In genomic region chr10:131930150-131930549, GRCh38 we compare ENCODE assay signal across 18 cellular contexts. TPM values are rescaled to one million over a fixed set of nuclear protein-coding genes. Genes with fewer than 3 reads are reported as not detected.
A peak's percentile ranks its signal among the peaks of the same experiment; 100 is the strongest.
DNase-seq lines count a peak whose midpoint lies in the region; ATAC-seq lines count a peak whose summit lies in the region.
"Had no signal": no experiment of that assay in that cellular context is flagged by ENCODE, and none has a peak within 500 bp of the region (broad histone marks: within the 10 kb centered on the region; RNA-seq: fewer than 3 reads in every experiment).

No MANE protein-coding gene starts in this region.

- H3K23ac ChIP-seq in mesenchymal stem cell (ENCODE audit: low read length in 2 of 2): no peak overlapping the region

- no peak overlapping the region for H2BK120ac ChIP-seq in mesenchymal stem cell (ENCODE audit: low read depth, low read length)

- H3K9me3 ChIP-seq in CD8-positive, alpha-beta memory T cell (ENCODE audit: low read length): no peaks in the 10 kb centered on the region
- peaks cover under 1% of the 10 kb centered on the region for H3K9me3 ChIP-seq in mesenchymal stem cell (ENCODE audit: control insufficient read depth, low read length)
- H3K9me3 ChIP-seq: thyroid gland had no signal

- H3K36me3 Mint-ChIP-seq in CD8-positive, alpha-beta memory T cell: peaks cover 4 to 28% (median 7%) of the 10 kb centered on the region in 3 donors
- H3K36me3 Mint-ChIP-seq in activated T-helper 17 cell treated with anti-CD3 and anti-CD28 coated beads, Interleukin-2, amount 50 U/mL, for 72 hours (ENCODE audit: low read depth): peaks cover 58% of the 10 kb centered on the region
- peaks cover 36% of the 10 kb centered on the region for H3K36me3 Mint-ChIP-seq in stimulated activated memory B cell treated with anti-CD40 and anti-IgM and Interleukin-4, amounts not matched to agents 10 μg/mL and 1 μg/mL and 100 μg/mL, for 72 hours

- H3K4me1 ChIP-seq in CD8-positive, alpha-beta memory T cell (ENCODE audit: insufficient read depth, low read length): peaks cover 64% of the 10 kb centered on the region
- peaks cover 38% of the 10 kb centered on the region for H3K4me1 ChIP-seq in mesenchymal stem cell (ENCODE audit: control insufficient read depth, insufficient read depth, low read depth, low read length)

- DNase-seq in CD8-positive, alpha-beta memory T cell: no peak
- DNase-seq in mesenchymal stem cell: no peak
- DNase-seq in SIG-M5 (lab: John Stamatoyannopoulos, UW): no peak
- DNase-seq in stimulated activated naive CD8-positive, alpha-beta T cell treated with anti-CD3 and anti-CD28 coated beads, Interleukin-15, Interleukin-2, amounts not matched to agents 100 U/mL and 50 U/mL, for 24 hours: no peak
- DNase-seq: activated CD4-positive, alpha-beta T cell treated with anti-CD3 and anti-CD28 coated beads, Interleukin-2, amount 50 U/mL, for 1 hour; activated naive CD4-positive, alpha-beta T cell treated with Interleukin-2 at 50 U/mL for 16 hours; Kasumi-1; left cardiac atrium; NCI-H1105; NCI-H510A treated with DMSO at 0.1 percent for 48 hours; RPMI8226; thyroid gland had no signal

- no peak overlapping the region for H3K27ac ChIP-seq in CD8-positive, alpha-beta memory T cell (ENCODE audit: low read depth, low read length)
- H3K27ac ChIP-seq in mesenchymal stem cell (ENCODE audit: low read length, poor library complexity, severe bottlenecking): no peak overlapping the region
- H3K27ac ChIP-seq: thyroid gland had no signal

- no peak for ATAC-seq in activated T-helper 17 cell treated with anti-CD3 and anti-CD28 coated beads, Interleukin-2, amount 50 U/mL, for 72 hours (replicated peaks)
- ATAC-seq in stimulated activated memory B cell treated with anti-CD40 and anti-IgM and Interleukin-4, amounts not matched to agents 10 μg/mL and 1 μg/mL and 100 μg/mL, for 72 hours: no peak
- no peak for ATAC-seq in HG03378 (IDR thresholded peaks at IDR 0.05; ENCODE audit: unreplicated experiment)
- no peak for ATAC-seq in stimulated activated naive CD8-positive, alpha-beta T cell treated with anti-CD3 and anti-CD28 coated beads, Interleukin-15, Interleukin-2, amounts not matched to agents 100 U/mL and 50 U/mL, for 24 hours

- H3K4me1 Mint-ChIP-seq in CD8-positive, alpha-beta memory T cell: peaks cover 67 to 95% (median 76%) of the 10 kb centered on the region in 3 donors
- peaks cover 53% of the 10 kb centered on the region for H3K4me1 Mint-ChIP-seq in activated T-helper 17 cell treated with anti-CD3 and anti-CD28 coated beads, Interleukin-2, amount 50 U/mL, for 72 hours
- H3K4me1 Mint-ChIP-seq in stimulated activated memory B cell treated with anti-CD40 and anti-IgM and Interleukin-4, amounts not matched to agents 10 μg/mL and 1 μg/mL and 100 μg/mL, for 72 hours: peaks cover 66% of the 10 kb centered on the region

- H4K91ac ChIP-seq in mesenchymal stem cell (ENCODE audit: low read length): no peak overlapping the region

- POLR2A ChIA-PET in CD8-positive, alpha-beta memory T cell (lab: Charles Lee): no interaction called here

- no peak overlapping the region for H2BK5ac ChIP-seq in mesenchymal stem cell (ENCODE audit: low read depth, low read length, poor library complexity, severe bottlenecking)

- H3K27me3 ChIP-seq in CD8-positive, alpha-beta memory T cell (ENCODE audit: insufficient read depth, low read length, poor library complexity, severe bottlenecking): no peaks in the 10 kb centered on the region
- H3K27me3 ChIP-seq in mesenchymal stem cell (ENCODE audit: control insufficient read depth in 1 of 2, insufficient read depth in 1 of 2, low read length in 2 of 2): no peaks in the 10 kb centered on the region
- H3K27me3 ChIP-seq: esophagus muscularis mucosa, right atrium auricular region, thyroid gland had no signal

- H3K14ac ChIP-seq in mesenchymal stem cell (ENCODE audit: low read length in 2 of 2): no peak overlapping the region

- H3K4me2 ChIP-seq in mesenchymal stem cell (ENCODE audit: low read length, poor library complexity, severe bottlenecking): no peak overlapping the region

- H3K79me1 ChIP-seq in mesenchymal stem cell (replicated peaks; ENCODE audit: low read length, poor library complexity, severe bottlenecking): peaks cover 17% of the 10 kb centered on the region

- H3K18ac ChIP-seq in mesenchymal stem cell (ENCODE audit: low read depth in 1 of 2, low read length in 2 of 2): no peak overlapping the region

- no peak overlapping the region for H3K4me3 ChIP-seq in CD8-positive, alpha-beta memory T cell (ENCODE audit: low read length)
- no peak overlapping the region for H3K4me3 ChIP-seq in mesenchymal stem cell (ENCODE audit: insufficient read depth in 1 of 2, low read depth in 1 of 2, low read length in 2 of 2)
- H3K4me3 ChIP-seq: esophagus muscularis mucosa, right atrium auricular region, thyroid gland had no signal

- no peak overlapping the region for H2AFZ ChIP-seq in mesenchymal stem cell (ENCODE audit: low read depth, low read length)

- H2BK12ac ChIP-seq in mesenchymal stem cell (ENCODE audit: low read length in 2 of 2): no peak overlapping the region

- no peak overlapping the region for H2BK15ac ChIP-seq in mesenchymal stem cell (ENCODE audit: low read depth, poor library complexity, severe bottlenecking)

- peak overlapping the region in 1 of 7 donors; percentile 20 for H3K4me3 Mint-ChIP-seq in CD8-positive, alpha-beta memory T cell
- peak overlapping the region; percentile 69 for H3K4me3 Mint-ChIP-seq in activated T-helper 17 cell treated with anti-CD3 and anti-CD28 coated beads, Interleukin-2, amount 50 U/mL, for 72 hours
- H3K4me3 Mint-ChIP-seq in stimulated activated memory B cell treated with anti-CD40 and anti-IgM and Interleukin-4, amounts not matched to agents 10 μg/mL and 1 μg/mL and 100 μg/mL, for 72 hours: peak overlapping the region; percentile 57
- H3K4me3 Mint-ChIP-seq: dendritic cell treated with granulocyte-macrophage colony-stimulating factor and Interleukin-4, amounts not matched to agents 40 ng/mL and 50 ng/mL, for 4 days had no signal

- no peak overlapping the region for H3K9ac ChIP-seq in mesenchymal stem cell (ENCODE audit: low read length)

- peaks cover 0 to 2% of the 10 kb centered on the region in 2 donors for H3K27me3 Mint-ChIP-seq in CD8-positive, alpha-beta memory T cell
- H3K27me3 Mint-ChIP-seq in activated T-helper 17 cell treated with anti-CD3 and anti-CD28 coated beads, Interleukin-2, amount 50 U/mL, for 72 hours: no peaks in the 10 kb centered on the region
- no peaks in the 10 kb centered on the region for H3K27me3 Mint-ChIP-seq in stimulated activated memory B cell treated with anti-CD40 and anti-IgM and Interleukin-4, amounts not matched to agents 10 μg/mL and 1 μg/mL and 100 μg/mL, for 72 hours
- H3K27me3 Mint-ChIP-seq: dendritic cell treated with granulocyte-macrophage colony-stimulating factor and Interleukin-4, amounts not matched to agents 40 ng/mL and 50 ng/mL, for 4 days had no signal

- H3K36me3 ChIP-seq in CD8-positive, alpha-beta memory T cell (ENCODE audit: insufficient read depth, low read length): no peaks in the 10 kb centered on the region
- peaks cover 9 to 29% of the 10 kb centered on the region in 2 experiments for H3K36me3 ChIP-seq in mesenchymal stem cell (ENCODE audit: control insufficient read depth in 1 of 2, insufficient read depth in 2 of 2, low read depth in 1 of 2, low read length in 2 of 2)
- H3K36me3 ChIP-seq: thyroid gland had no signal

- no peak overlapping the region for H4K8ac ChIP-seq in mesenchymal stem cell (ENCODE audit: low read length)

- CTCF ChIA-PET in CD8-positive, alpha-beta memory T cell (lab: Charles Lee): no interaction called here

- H3K9me3 Mint-ChIP-seq in CD8-positive, alpha-beta memory T cell: peaks cover 0 to 2% (median 1%) of the 10 kb centered on the region in 5 donors
- H3K9me3 Mint-ChIP-seq in activated T-helper 17 cell treated with anti-CD3 and anti-CD28 coated beads, Interleukin-2, amount 50 U/mL, for 72 hours: no peaks in the 10 kb centered on the region
- peaks cover under 1% of the 10 kb centered on the region for H3K9me3 Mint-ChIP-seq in stimulated activated memory B cell treated with anti-CD40 and anti-IgM and Interleukin-4, amounts not matched to agents 10 μg/mL and 1 μg/mL and 100 μg/mL, for 72 hours
- H3K9me3 Mint-ChIP-seq: dendritic cell treated with granulocyte-macrophage colony-stimulating factor and Interleukin-4, amounts not matched to agents 40 ng/mL and 50 ng/mL, for 4 days had no signal

- H3K4ac ChIP-seq in mesenchymal stem cell (ENCODE audit: low read depth in 1 of 2, low read length in 2 of 2): no peak overlapping the region

- H2AK5ac ChIP-seq in mesenchymal stem cell (ENCODE audit: low read length, severe bottlenecking): peak overlapping the region; percentile 79

- peak overlapping the region in 6 of 8 donors; percentile 11 to 80 (median 43) for H3K27ac Mint-ChIP-seq in CD8-positive, alpha-beta memory T cell
- peak overlapping the region; percentile 89 for H3K27ac Mint-ChIP-seq in activated T-helper 17 cell treated with anti-CD3 and anti-CD28 coated beads, Interleukin-2, amount 50 U/mL, for 72 hours
- peak overlapping the region; percentile 66 for H3K27ac Mint-ChIP-seq in stimulated activated memory B cell treated with anti-CD40 and anti-IgM and Interleukin-4, amounts not matched to agents 10 μg/mL and 1 μg/mL and 100 μg/mL, for 72 hours

- WGBS in mesenchymal stem cell: over 99% methylated on average over 4 of the region's 4 CpGs

RNA-seq across cellular contexts. Expression of gene PPP2R2D, which starts 29.3 kb away (rescaled TPM):
- 10 to 100 TPM; 23.5 to 24.5 TPM for total RNA-seq in CD8-positive, alpha-beta memory T cell
- polyA plus RNA-seq in CD8-positive, alpha-beta memory T cell: 34.0 TPM
- 10 to 100 TPM; 31.6 to 46.4 TPM for total RNA-seq in activated T-helper 17 cell treated with anti-CD3 and anti-CD28 coated beads, Interleukin-2, amount 50 U/mL, for 72 hours
- 29.1 TPM for polyA plus RNA-seq in mesenchymal stem cell (2013, experiment 1 of 2)
- 31.7 TPM for polyA plus RNA-seq in mesenchymal stem cell (2013, experiment 2 of 2)

RNA-seq across cellular contexts. Expression of gene BNIP3, which starts 51.6 kb away (rescaled TPM):
- total RNA-seq in CD8-positive, alpha-beta memory T cell: 10 to 100 TPM; 39.8 to 40.7 TPM
- 26.3 TPM for polyA plus RNA-seq in CD8-positive, alpha-beta memory T cell
- 100 to 1,000 TPM; 102 to 362 TPM for total RNA-seq in activated T-helper 17 cell treated with anti-CD3 and anti-CD28 coated beads, Interleukin-2, amount 50 U/mL, for 72 hours
- polyA plus RNA-seq in mesenchymal stem cell (2013, experiment 1 of 2): 30.5 TPM
- polyA plus RNA-seq in mesenchymal stem cell (2013, experiment 2 of 2): 31.1 TPM
